ENCODE assay signal across 1 cellular context in the genomic region with DNA sequence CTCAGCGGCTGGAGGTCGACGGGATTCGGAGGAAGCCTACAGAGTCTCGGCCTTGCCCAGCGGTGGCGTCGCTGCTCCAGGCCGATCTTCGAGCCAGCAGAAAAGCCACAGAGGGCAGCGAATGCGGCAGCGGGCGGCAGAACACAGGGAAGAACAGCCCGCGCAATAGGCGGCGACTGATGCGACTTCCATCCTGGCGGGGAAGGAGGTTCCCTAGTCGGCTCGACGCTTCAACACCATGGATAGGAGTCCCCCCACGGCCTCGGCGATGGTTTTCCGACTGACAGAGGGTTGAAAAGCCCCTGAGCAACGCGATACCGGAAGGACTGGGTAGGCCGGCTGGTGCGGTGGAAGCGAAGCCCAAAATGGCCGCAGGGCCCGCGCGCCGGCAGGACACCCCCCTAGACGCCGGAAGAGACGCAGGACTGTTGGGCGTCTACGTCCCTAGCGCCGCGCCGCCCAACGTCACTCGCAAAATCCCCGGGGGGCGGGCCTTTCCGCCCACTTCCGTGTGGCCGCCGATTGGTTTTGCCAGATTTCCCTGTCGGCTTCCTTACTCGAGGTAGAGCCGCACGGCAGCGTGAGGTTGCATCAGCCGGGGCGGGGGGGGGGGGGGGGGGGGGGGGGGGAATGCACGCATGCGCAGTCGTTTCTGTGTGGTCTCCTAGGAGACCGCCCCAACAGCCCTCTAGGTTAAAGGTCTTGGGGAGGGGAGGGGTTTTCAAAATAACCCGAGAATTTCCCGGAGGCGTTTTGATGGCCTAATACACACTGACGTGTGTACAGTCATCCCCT.
TF ChIP-seq lines count a peak whose summit lies in the region.

A gene (minus strand): TSS at position 367 of the 795 bp plus-strand sequence. CDS start 406 bp downstream, outside the sequence.

TF ChIP-seq in HEK293, 187 proteins besides CTCF, POLR2A, EP300 and RAD21 (continued from another document and continues in another):
- TF ChIP-seq, protein P1, sequence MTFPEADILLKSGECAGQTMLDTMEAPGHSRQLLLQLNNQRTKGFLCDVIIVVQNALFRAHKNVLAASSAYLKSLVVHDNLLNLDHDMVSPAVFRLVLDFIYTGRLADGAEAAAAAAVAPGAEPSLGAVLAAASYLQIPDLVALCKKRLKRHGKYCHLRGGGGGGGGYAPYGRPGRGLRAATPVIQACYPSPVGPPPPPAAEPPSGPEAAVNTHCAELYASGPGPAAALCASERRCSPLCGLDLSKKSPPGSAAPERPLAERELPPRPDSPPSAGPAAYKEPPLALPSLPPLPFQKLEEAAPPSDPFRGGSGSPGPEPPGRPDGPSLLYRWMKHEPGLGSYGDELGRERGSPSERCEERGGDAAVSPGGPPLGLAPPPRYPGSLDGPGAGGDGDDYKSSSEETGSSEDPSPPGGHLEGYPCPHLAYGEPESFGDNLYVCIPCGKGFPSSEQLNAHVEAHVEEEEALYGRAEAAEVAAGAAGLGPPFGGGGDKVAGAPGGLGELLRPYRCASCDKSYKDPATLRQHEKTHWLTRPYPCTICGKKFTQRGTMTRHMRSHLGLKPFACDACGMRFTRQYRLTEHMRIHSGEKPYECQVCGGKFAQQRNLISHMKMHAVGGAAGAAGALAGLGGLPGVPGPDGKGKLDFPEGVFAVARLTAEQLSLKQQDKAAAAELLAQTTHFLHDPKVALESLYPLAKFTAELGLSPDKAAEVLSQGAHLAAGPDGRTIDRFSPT (tag by site-specific recombination; IDR thresholded peaks at IDR 0.05), result no peak
- TF ChIP-seq, protein P2, sequence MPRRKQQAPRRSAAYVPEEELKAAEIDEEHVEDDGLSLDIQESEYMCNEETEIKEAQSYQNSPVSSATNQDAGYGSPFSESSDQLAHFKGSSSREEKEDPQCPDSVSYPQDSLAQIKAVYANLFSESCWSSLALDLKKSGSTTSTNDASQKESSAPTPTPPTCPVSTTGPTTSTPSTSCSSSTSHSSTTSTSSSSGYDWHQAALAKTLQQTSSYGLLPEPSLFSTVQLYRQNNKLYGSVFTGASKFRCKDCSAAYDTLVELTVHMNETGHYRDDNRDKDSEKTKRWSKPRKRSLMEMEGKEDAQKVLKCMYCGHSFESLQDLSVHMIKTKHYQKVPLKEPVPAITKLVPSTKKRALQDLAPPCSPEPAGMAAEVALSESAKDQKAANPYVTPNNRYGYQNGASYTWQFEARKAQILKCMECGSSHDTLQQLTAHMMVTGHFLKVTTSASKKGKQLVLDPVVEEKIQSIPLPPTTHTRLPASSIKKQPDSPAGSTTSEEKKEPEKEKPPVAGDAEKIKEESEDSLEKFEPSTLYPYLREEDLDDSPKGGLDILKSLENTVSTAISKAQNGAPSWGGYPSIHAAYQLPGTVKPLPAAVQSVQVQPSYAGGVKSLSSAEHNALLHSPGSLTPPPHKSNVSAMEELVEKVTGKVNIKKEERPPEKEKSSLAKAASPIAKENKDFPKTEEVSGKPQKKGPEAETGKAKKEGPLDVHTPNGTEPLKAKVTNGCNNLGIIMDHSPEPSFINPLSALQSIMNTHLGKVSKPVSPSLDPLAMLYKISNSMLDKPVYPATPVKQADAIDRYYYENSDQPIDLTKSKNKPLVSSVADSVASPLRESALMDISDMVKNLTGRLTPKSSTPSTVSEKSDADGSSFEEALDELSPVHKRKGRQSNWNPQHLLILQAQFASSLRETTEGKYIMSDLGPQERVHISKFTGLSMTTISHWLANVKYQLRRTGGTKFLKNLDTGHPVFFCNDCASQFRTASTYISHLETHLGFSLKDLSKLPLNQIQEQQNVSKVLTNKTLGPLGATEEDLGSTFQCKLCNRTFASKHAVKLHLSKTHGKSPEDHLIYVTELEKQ (tag by site-specific recombination; IDR thresholded peaks at IDR 0.05; ENCODE audit: borderline replicate concordance), result no peak
- peak; percentile 50; the same call in 1 of the 2 replicates for TF ChIP-seq GLI4 (tag by site-specific recombination; IDR thresholded peaks at IDR 0.05)
- TF ChIP-seq ZNF169 (tag by site-specific recombination; IDR thresholded peaks at IDR 0.05), result no peak
- TF ChIP-seq, protein P3, sequence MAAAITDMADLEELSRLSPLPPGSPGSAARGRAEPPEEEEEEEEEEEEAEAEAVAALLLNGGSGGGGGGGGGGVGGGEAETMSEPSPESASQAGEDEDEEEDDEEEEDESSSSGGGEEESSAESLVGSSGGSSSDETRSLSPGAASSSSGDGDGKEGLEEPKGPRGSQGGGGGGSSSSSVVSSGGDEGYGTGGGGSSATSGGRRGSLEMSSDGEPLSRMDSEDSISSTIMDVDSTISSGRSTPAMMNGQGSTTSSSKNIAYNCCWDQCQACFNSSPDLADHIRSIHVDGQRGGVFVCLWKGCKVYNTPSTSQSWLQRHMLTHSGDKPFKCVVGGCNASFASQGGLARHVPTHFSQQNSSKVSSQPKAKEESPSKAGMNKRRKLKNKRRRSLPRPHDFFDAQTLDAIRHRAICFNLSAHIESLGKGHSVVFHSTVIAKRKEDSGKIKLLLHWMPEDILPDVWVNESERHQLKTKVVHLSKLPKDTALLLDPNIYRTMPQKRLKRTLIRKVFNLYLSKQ (tag by site-specific recombination; IDR thresholded peaks at IDR 0.05; ENCODE audit: borderline replicate concordance), result no peak
- TF ChIP-seq ZNF274 (IDR thresholded peaks at IDR 0.05; ENCODE audit: low read length), result no peak
- no peak for TF ChIP-seq ZNF274 (tag by site-specific recombination; IDR thresholded peaks at IDR 0.05; ENCODE audit: borderline replicate concordance)
- TF ChIP-seq, protein P4, sequence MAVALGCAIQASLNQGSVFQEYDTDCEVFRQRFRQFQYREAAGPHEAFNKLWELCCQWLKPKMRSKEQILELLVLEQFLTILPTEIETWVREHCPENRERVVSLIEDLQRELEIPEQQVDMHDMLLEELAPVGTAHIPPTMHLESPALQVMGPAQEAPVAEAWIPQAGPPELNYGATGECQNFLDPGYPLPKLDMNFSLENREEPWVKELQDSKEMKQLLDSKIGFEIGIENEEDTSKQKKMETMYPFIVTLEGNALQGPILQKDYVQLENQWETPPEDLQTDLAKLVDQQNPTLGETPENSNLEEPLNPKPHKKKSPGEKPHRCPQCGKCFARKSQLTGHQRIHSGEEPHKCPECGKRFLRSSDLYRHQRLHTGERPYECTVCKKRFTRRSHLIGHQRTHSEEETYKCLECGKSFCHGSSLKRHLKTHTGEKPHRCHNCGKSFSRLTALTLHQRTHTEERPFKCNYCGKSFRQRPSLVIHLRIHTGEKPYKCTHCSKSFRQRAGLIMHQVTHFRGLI (tag by site-specific recombination; IDR thresholded peaks at IDR 0.05), result peak; percentile 96
- TF ChIP-seq ZNF146 (tag by site-specific recombination; IDR thresholded peaks at IDR 0.05), result no peak
- TF ChIP-seq ZNF549 (tag by site-specific recombination; IDR thresholded peaks at IDR 0.05), result no peak
- TF ChIP-seq ZNF521 (tag by site-specific recombination; IDR thresholded peaks at IDR 0.05), result no peak
- TF ChIP-seq, protein P5, sequence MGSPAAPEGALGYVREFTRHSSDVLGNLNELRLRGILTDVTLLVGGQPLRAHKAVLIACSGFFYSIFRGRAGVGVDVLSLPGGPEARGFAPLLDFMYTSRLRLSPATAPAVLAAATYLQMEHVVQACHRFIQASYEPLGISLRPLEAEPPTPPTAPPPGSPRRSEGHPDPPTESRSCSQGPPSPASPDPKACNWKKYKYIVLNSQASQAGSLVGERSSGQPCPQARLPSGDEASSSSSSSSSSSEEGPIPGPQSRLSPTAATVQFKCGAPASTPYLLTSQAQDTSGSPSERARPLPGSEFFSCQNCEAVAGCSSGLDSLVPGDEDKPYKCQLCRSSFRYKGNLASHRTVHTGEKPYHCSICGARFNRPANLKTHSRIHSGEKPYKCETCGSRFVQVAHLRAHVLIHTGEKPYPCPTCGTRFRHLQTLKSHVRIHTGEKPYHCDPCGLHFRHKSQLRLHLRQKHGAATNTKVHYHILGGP (tag by site-specific recombination; IDR thresholded peaks at IDR 0.05), result no peak
- 0 out of 2 replicates have a peak, but pooled peaks have one; percentile 59 for TF ChIP-seq ZNF239 (tag by site-specific recombination; IDR thresholded peaks at IDR 0.05)
- TF ChIP-seq ZFP69B (tag by site-specific recombination; IDR thresholded peaks at IDR 0.05), result no peak
- no peak for TF ChIP-seq ZNF184 (tag by site-specific recombination; IDR thresholded peaks at IDR 0.05)
- TF ChIP-seq ZNF76 (tag by site-specific recombination; IDR thresholded peaks at IDR 0.05; ENCODE audit: borderline replicate concordance, low read depth), result no peak; the same call in 1 of the 2 replicates
- TF ChIP-seq SP2 (tag by site-specific recombination; IDR thresholded peaks at IDR 0.05), result peak; percentile 91
- no peak for TF ChIP-seq ZNF302 (tag by site-specific recombination; IDR thresholded peaks at IDR 0.05; ENCODE audit: low read depth)
- TF ChIP-seq ZNF548 (tag by site-specific recombination; IDR thresholded peaks at IDR 0.05), result no peak
- TF ChIP-seq, protein P6, sequence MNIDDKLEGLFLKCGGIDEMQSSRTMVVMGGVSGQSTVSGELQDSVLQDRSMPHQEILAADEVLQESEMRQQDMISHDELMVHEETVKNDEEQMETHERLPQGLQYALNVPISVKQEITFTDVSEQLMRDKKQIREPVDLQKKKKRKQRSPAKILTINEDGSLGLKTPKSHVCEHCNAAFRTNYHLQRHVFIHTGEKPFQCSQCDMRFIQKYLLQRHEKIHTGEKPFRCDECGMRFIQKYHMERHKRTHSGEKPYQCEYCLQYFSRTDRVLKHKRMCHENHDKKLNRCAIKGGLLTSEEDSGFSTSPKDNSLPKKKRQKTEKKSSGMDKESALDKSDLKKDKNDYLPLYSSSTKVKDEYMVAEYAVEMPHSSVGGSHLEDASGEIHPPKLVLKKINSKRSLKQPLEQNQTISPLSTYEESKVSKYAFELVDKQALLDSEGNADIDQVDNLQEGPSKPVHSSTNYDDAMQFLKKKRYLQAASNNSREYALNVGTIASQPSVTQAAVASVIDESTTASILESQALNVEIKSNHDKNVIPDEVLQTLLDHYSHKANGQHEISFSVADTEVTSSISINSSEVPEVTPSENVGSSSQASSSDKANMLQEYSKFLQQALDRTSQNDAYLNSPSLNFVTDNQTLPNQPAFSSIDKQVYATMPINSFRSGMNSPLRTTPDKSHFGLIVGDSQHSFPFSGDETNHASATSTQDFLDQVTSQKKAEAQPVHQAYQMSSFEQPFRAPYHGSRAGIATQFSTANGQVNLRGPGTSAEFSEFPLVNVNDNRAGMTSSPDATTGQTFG (tag by site-specific recombination; IDR thresholded peaks at IDR 0.05; ENCODE audit: borderline replicate concordance), result no peak
- TF ChIP-seq, protein P7, sequence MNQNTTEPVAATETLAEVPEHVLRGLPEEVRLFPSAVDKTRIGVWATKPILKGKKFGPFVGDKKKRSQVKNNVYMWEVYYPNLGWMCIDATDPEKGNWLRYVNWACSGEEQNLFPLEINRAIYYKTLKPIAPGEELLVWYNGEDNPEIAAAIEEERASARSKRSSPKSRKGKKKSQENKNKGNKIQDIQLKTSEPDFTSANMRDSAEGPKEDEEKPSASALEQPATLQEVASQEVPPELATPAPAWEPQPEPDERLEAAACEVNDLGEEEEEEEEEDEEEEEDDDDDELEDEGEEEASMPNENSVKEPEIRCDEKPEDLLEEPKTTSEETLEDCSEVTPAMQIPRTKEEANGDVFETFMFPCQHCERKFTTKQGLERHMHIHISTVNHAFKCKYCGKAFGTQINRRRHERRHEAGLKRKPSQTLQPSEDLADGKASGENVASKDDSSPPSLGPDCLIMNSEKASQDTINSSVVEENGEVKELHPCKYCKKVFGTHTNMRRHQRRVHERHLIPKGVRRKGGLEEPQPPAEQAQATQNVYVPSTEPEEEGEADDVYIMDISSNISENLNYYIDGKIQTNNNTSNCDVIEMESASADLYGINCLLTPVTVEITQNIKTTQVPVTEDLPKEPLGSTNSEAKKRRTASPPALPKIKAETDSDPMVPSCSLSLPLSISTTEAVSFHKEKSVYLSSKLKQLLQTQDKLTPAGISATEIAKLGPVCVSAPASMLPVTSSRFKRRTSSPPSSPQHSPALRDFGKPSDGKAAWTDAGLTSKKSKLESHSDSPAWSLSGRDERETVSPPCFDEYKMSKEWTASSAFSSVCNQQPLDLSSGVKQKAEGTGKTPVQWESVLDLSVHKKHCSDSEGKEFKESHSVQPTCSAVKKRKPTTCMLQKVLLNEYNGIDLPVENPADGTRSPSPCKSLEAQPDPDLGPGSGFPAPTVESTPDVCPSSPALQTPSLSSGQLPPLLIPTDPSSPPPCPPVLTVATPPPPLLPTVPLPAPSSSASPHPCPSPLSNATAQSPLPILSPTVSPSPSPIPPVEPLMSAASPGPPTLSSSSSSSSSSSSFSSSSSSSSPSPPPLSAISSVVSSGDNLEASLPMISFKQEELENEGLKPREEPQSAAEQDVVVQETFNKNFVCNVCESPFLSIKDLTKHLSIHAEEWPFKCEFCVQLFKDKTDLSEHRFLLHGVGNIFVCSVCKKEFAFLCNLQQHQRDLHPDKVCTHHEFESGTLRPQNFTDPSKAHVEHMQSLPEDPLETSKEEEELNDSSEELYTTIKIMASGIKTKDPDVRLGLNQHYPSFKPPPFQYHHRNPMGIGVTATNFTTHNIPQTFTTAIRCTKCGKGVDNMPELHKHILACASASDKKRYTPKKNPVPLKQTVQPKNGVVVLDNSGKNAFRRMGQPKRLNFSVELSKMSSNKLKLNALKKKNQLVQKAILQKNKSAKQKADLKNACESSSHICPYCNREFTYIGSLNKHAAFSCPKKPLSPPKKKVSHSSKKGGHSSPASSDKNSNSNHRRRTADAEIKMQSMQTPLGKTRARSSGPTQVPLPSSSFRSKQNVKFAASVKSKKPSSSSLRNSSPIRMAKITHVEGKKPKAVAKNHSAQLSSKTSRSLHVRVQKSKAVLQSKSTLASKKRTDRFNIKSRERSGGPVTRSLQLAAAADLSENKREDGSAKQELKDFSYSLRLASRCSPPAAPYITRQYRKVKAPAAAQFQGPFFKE (tag by site-specific recombination; IDR thresholded peaks at IDR 0.05; ENCODE audit: borderline replicate concordance), result no peak
- TF ChIP-seq KLF1 (tag by site-specific recombination; IDR thresholded peaks at IDR 0.05), result peak; percentile 52; the same call in 1 of the 2 replicates
- TF ChIP-seq, protein P8, sequence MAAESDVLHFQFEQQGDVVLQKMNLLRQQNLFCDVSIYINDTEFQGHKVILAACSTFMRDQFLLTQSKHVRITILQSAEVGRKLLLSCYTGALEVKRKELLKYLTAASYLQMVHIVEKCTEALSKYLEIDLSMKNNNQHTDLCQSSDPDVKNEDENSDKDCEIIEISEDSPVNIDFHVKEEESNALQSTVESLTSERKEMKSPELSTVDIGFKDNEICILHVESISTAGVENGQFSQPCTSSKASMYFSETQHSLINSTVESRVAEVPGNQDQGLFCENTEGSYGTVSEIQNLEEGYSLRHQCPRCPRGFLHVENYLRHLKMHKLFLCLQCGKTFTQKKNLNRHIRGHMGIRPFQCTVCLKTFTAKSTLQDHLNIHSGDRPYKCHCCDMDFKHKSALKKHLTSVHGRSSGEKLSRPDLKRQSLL (tag by site-specific recombination; IDR thresholded peaks at IDR 0.05), result peak; percentile 53; the same call in 1 of the 2 replicates
- no peak for TF ChIP-seq SALL2 (tag by site-specific recombination; IDR thresholded peaks at IDR 0.05; ENCODE audit: borderline replicate concordance)
- TF ChIP-seq, protein P9, sequence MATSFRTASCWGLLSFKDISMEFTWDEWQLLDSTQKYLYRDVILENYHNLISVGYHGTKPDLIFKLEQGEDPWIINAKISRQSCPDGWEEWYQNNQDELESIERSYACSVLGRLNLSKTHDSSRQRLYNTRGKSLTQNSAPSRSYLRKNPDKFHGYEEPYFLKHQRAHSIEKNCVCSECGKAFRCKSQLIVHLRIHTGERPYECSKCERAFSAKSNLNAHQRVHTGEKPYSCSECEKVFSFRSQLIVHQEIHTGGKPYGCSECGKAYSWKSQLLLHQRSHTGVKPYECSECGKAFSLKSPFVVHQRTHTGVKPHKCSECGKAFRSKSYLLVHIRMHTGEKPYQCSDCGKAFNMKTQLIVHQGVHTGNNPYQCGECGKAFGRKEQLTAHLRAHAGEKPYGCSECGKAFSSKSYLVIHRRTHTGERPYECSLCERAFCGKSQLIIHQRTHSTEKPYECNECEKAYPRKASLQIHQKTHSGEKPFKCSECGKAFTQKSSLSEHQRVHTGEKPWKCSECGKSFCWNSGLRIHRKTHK (tag by site-specific recombination; IDR thresholded peaks at IDR 0.05), result no peak
